In the genomic region with DNA sequence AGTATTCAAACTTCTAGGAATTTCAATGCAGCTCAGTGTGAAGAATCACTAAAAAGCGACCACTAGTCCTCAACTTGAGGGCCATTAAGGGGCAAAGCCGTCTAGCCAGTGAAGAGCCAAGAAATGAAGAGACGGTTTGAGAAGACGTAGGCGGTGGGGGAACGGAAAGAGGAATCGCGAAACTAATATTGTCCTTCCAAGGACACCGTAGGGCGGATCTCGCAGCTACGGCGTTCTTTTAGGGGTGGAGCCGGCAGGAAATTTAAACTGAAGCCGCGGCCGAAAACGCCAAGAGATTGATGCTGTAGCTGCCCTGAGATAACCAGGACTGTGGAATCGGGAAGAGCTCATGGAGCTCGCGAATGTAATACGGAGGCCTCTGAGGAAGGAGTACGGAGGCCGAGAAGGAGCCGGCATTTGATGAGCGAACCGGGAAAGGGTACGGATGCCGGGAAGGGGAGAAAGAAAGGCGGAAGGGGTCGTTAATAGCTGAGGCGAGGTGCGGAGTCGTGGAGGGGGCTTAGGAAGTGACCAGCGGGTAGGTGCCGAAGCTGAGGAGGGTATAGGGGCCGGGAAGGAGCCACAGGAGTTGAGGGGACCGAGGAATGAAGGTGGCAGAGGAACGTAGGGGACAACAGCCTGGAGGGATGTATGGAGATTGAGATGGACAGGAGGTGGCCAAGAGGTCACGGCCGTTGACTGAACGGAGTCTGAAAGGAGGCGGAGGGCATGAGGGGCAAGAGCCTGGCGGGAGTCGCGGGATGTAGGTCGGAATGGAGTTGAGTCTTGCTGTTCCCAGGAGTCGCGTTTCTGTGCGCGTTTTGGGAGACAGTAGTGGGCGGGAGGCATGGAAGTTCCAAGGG, we compare ENCODE assay signal across 8 cellular contexts. TPM values are rescaled to one million over a fixed set of nuclear protein-coding genes. Genes with fewer than 3 reads are reported as not detected.
A peak's percentile ranks its signal among the peaks of the same experiment; 100 is the strongest.
DNase-seq lines count a peak whose midpoint lies in the region; ATAC-seq, FAIRE-seq and TF ChIP-seq lines count a peak whose summit lies in the region.

A gene with protein sequence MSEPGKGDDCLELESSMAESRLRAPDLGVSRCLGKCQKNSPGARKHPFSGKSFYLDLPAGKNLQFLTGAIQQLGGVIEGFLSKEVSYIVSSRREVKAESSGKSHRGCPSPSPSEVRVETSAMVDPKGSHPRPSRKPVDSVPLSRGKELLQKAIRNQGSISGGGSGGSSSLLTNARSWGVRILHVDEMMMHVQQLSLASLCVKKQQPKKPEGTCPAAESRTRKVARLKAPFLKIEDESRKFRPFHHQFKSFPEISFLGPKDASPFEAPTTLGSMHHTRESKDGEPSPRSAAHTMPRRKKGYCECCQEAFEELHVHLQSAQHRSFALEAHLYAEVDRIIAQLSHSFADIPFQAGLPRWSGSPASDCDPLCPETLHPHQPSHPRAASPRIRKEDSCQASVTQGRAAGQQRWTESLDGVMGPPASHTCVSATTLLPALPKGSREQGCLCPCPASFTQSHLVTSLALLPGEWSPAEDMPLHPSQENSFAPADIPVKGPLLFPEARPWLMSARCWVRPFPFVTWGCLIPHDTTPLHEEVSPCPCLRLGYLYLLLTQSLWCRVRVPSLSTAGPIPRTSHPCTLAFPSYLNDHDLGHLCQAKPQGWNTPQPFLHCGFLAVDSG (plus strand): TSS at position 265 of the 863 bp plus-strand sequence. CDS start 156 bp downstream, at position 421.

- no TSS peak for BruUV-seq in HepG2 (replicated peaks; lab: Mats Ljungman, UMichigan)

- peak; percentile 89 for FAIRE-seq in HepG2 (lab: Jason Lieb, UNC)

- CTCF ChIA-PET in HepG2 (lab: Yijun Ruan, JAX; ENCODE audit: low intra/inter-chr PET ratio, low total read pairs): no interaction called here

- H3K4me1 ChIP-seq in HepG2 (ENCODE audit: insufficient read depth, low read length): peaks cover 24% of the 10 kb centered on the region

- H4K20me1 ChIP-seq in HepG2 (ENCODE audit: insufficient read depth, low read length): no peaks in the 10 kb centered on the region

- H3K27me3 ChIP-seq in dorsolateral prefrontal cortex: no peaks in the 10 kb centered on the region
- H3K27me3 ChIP-seq in HepG2 (ENCODE audit: control insufficient read depth in 1 of 2, insufficient read depth in 2 of 2, low read length in 2 of 2): no peaks in the 10 kb centered on the region; a peak in 1 of 5 replicates

- ATAC-seq in HG03354 (IDR thresholded peaks at IDR 0.05; ENCODE audit: poor library complexity, severe bottlenecking, unreplicated experiment) (peak; percentile 62), HepG2 (peak; percentile 85), GM18861 (IDR thresholded peaks at IDR 0.05; ENCODE audit: unreplicated experiment) (no peak)

- WGBS in HepG2 (ENCODE audit: low lambda C conversion rate): under 1% methylated on average over 47 of the region's 52 CpGs

- H3K27ac ChIP-seq in dorsolateral prefrontal cortex (peak within 1 kb of the TSS in 57 of 59 donors; percentile 16 to 96 (median 82)), HepG2 (ENCODE audit: extremely low read length, insufficient read depth, low read length) (peak within 1 kb of the TSS; percentile 73)

- peak; percentile 30; the same call in 1 of the 2 replicates for TF ChIP-seq RAD21 in HepG2 (CRISPR knock-in tag; IDR thresholded peaks at IDR 0.05)

- DNase-seq in ELF-1 (ENCODE audit: low read depth, low spot score): peak; percentile 93
- DNase-seq in NCI-H748 (lab: John Stamatoyannopoulos, UW; ENCODE audit: unreplicated experiment): peak; percentile 91
- peak; percentile 75 for DNase-seq in activated CD4-positive, alpha-beta T cell treated with anti-CD3 and anti-CD28 coated beads, Interleukin-2, amount 50 U/mL, for 1 hour
- peak; percentile 60 to 86 (median 81) for DNase-seq in dorsolateral prefrontal cortex
- peak; percentile 81 for DNase-seq in HepG2 (ENCODE audit: low spot score)
- peak; percentile 78 for DNase-seq in stimulated activated CD4-positive, alpha-beta T cell treated with anti-CD3 and anti-CD28 coated beads, Interleukin-2, amount 100 ng/mL, for 4 hours (ENCODE audit: low read depth)

- peak within 1 kb of the TSS; percentile 47 to 95 (median 84) for H3K4me3 ChIP-seq in dorsolateral prefrontal cortex
- H3K4me3 ChIP-seq in HepG2 (replicated peaks in 1 of 3; ENCODE audit: insufficient read depth in 1 of 3, low read depth in 2 of 3, low read length in 3 of 3): peak within 1 kb of the TSS; percentile 76 to 98 (median 85)

- peak in 1 of 2 experiments; percentile 24; a peak in 1 of 4 replicates for TF ChIP-seq EP300 in HepG2 (IDR thresholded peaks at IDR 0.05; ENCODE audit: low read depth in 2 of 2, low read length in 2 of 2)
- TF ChIP-seq EP300 in HepG2 (CRISPR knock-in tag; IDR thresholded peaks at IDR 0.05; ENCODE audit: borderline replicate concordance): no peak; the same call in 1 of the 2 replicates

- H3K9ac ChIP-seq in HepG2 (ENCODE audit: insufficient read depth, low read depth, low read length): peak within 1 kb of the TSS; percentile 81

- no peaks in the 10 kb centered on the region for H3K9me3 ChIP-seq in HepG2 (ENCODE audit: low read length)

- TF ChIP-seq CTCF in dorsolateral prefrontal cortex (IDR thresholded peaks at IDR 0.05 in 54 of 56, conservative IDR thresholded peaks at IDR 0.05 in 2 of 56; ENCODE audit: low read depth in 1 of 56, partially characterized antibody in 56 of 56) (peak in 28 of 56 donors; percentile 9 to 58 (median 30)), HepG2 (CRISPR knock-in tag; IDR thresholded peaks at IDR 0.05) (peak; percentile 20)

- POLR2A ChIA-PET in HepG2 (lab: Yijun Ruan, JAX): interaction anchor here (0.7 to 2.3 kb wide), 8 partner anchors 10 to 205 kb away, joined by 3 to 10 read pairs (median 3); a partner anchor contains a TSS

- peak within 1 kb of the TSS; percentile 84 for H3K4me2 ChIP-seq in HepG2 (ENCODE audit: low read depth, low read length)

- peaks cover 10% of the 10 kb centered on the region for H3K79me2 ChIP-seq in HepG2 (ENCODE audit: insufficient read depth, low read length)

- intact Hi-C loops in dorsolateral prefrontal cortex (cut with DNase I): loop anchor here in 1 of 2 donors (1.0 kb wide), 1 partner anchor 18 kb away; no protein-coding TSS in a partner anchor
- intact Hi-C loops in HepG2 (cut with micrococcal nuclease; ENCODE audit: unreplicated experiment): no loop called here

- TF ChIP-seq POLR2A in HepG2 (IDR thresholded peaks at IDR 0.05; ENCODE audit: insufficient read depth in 1 of 2, low read depth in 2 of 2, low read length in 2 of 2): peak; percentile 75 to 79

- H3K36me3 ChIP-seq in HepG2 (replicated peaks in 1 of 2; ENCODE audit: control insufficient read depth in 1 of 2, insufficient read depth in 2 of 2, low read length in 2 of 2): 0 out of 5 replicates have a peak, but pooled peaks cover 0 to 3% of the 10 kb centered on the region in 2 experiments

- in situ Hi-C loops in HepG2 (cut with HindIII; ENCODE audit: extremely low pct_ligation_motif_present, low pct_unique_long_range_greater_than_20kb): no loop called here

- peak within 1 kb of the TSS; percentile 49 for H2AFZ ChIP-seq in HepG2 (ENCODE audit: low read length)

TF ChIP-seq in HepG2, 621 proteins besides CTCF, POLR2A, EP300 and RAD21 (continues in another document):
- TF ChIP-seq GTF3A (CRISPR knock-in tag; conservative IDR thresholded peaks at IDR 0.05): no peak
- TF ChIP-seq HDAC6 (IDR thresholded peaks at IDR 0.05; ENCODE audit: low read depth, low read length): no peak
- peak; percentile 87 for TF ChIP-seq CCDC6 (CRISPR knock-in tag; IDR thresholded peaks at IDR 0.05)
- TF ChIP-seq, protein P1, sequence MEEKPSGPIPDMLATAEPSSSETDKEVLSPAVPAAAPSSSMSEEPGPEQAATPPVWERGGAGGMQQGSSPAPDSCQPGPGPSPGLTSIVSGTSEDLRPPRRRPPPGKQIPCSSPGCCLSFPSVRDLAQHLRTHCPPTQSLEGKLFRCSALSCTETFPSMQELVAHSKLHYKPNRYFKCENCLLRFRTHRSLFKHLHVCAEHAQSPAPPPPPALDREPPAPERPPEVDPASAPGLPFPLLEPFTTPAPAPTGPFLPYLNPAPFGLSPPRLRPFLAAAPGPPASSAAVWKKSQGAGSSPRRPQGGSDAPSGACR (CRISPR knock-in tag; IDR thresholded peaks at IDR 0.05): 0 out of 2 replicates have a peak, but pooled peaks have one; percentile 9
- no peak for TF ChIP-seq MAF1 (CRISPR knock-in tag; IDR thresholded peaks at IDR 0.05; ENCODE audit: borderline replicate concordance)
- TF ChIP-seq, protein P2, sequence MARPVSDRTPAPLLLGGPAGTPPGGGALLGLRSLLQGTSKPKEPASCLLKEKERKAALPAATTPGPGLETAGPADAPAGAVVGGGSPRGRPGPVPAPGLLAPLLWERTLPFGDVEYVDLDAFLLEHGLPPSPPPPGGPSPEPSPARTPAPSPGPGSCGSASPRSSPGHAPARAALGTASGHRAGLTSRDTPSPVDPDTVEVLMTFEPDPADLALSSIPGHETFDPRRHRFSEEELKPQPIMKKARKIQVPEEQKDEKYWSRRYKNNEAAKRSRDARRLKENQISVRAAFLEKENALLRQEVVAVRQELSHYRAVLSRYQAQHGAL (CRISPR knock-in tag; IDR thresholded peaks at IDR 0.05; ENCODE audit: not compliant biosample characterization): no peak
- TF ChIP-seq CHCHD3 (CRISPR knock-in tag; IDR thresholded peaks at IDR 0.05): 0 out of 2 replicates have a peak, but pooled peaks have one; percentile 79

RNA-seq across cellular contexts. Expression of the gene that starts here (rescaled TPM):
- total RNA-seq in dorsolateral prefrontal cortex (10 to 100 TPM; 11.7 to 42.8 (median 23.1) TPM), HepG2 (2016; rRNA removed; fragmentation: Illumina TruSeq; extraction: Trizol) (9.0 and 11.7 TPM in 2 replicates)
- 5.1 and 7.1 TPM in 2 replicates for total RNA-seq in HepG2 (2016; cell fraction: cytosol; rRNA removed; fragmentation: Illumina TruSeq; extraction: Trizol; ENCODE audit: low read depth)
- total RNA-seq in HepG2 (2016; cell fraction: insoluble cytoplasmic fraction; rRNA removed; fragmentation: Illumina TruSeq; extraction: Trizol): 9.2 and 10.4 TPM in 2 replicates
- total RNA-seq in HepG2 (2016; cell fraction: membrane; rRNA removed; fragmentation: Illumina TruSeq; extraction: Trizol): 8.6 TPM in 2 replicates
- 14.4 and 16.1 TPM in 2 replicates for total RNA-seq in HepG2 (2016; cell fraction: nucleus; rRNA removed; fragmentation: Illumina TruSeq; extraction: Trizol)
- 11.0 and 13.2 TPM in 2 replicates for polyA plus RNA-seq in HepG2 (2011; rRNA removed)
- 3.7 and 6.3 TPM in 2 replicates for polyA plus RNA-seq in HepG2 (2011; cell fraction: cytosol; rRNA removed)
- polyA plus RNA-seq in HepG2 (2011; cell fraction: nucleus; rRNA removed): 26.1 and 32.6 TPM in 2 replicates
- polyA plus RNA-seq in HepG2 (2012): 5.8 and 8.4 TPM in 2 replicates
- polyA plus RNA-seq in HepG2 (2016; cell fraction: cytosol; fragmentation: Illumina TruSeq; extraction: Trizol; ENCODE audit: low read depth): 1.6 and 1.7 TPM in 2 replicates
- polyA plus RNA-seq in HepG2 (2016; cell fraction: insoluble cytoplasmic fraction; fragmentation: Illumina TruSeq; extraction: Trizol; ENCODE audit: low read depth): 10.5 and 12.2 TPM in 2 replicates
- 6.2 and 6.4 TPM in 2 replicates for polyA plus RNA-seq in HepG2 (2016; cell fraction: membrane; fragmentation: Illumina TruSeq; extraction: Trizol; ENCODE audit: low read depth)
- polyA plus RNA-seq in HepG2 (2016; cell fraction: nucleus; fragmentation: Illumina TruSeq; extraction: Trizol; ENCODE audit: insufficient read depth, low read depth): 45.6 and 45.7 TPM in 2 replicates
- polyA minus RNA-seq in HepG2 (2011; rRNA and poly(A)+ RNA removed; ENCODE audit: low replicate concordance): 14.4 and 29.8 TPM in 2 replicates
- 2.5 and 3.0 TPM in 2 replicates for polyA minus RNA-seq in HepG2 (2011; cell fraction: cytosol; rRNA and poly(A)+ RNA removed)
- 8.5 and 9.8 TPM in 2 replicates for polyA minus RNA-seq in HepG2 (2011; cell fraction: nucleus; rRNA and poly(A)+ RNA removed)
